ENCODE assay signal across 8 cellular contexts in the genomic region with DNA sequence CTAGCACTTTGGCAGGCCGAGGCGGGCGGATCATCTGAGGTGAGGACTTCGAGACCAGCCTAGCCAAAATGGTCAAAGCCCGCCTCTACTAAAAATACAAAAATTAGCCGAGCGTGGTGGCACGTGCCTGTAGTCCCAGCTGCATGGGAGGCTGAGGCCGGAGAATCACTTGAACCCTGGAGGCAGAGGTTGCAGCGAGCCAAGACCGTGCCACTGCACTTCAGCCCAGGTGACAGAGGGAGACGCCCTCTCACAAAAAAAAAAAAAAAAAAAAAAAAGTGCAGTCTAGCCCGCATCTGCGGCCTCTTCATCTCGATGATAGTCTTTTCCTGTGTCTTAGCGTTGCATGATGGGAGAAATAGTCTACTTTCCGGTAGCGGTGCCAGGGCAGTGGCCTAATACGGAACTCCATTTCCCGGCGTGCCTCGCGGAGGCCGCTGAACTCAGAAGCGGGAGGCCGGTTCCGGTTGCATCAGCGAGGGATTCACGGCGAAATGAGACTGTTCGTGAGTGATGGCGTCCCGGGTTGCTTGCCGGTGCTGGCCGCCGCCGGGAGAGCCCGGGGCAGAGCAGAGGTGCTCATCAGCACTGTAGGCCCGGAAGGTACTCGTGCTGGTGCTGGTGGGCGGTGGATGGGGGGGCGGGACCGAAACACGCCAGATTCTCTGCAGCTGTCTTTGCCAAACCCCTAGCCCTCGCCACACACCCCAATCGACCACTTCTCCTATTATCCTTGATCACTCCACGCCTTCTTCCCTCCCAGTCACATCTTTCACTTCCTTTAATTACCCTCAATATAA. TPM values are rescaled to one million over a fixed set of nuclear protein-coding genes. Genes with fewer than 3 reads are reported as not detected.
DNase-seq lines count a peak whose midpoint lies in the region; FAIRE-seq and TF ChIP-seq lines count a peak whose summit lies in the region.

A gene (plus strand): TSS at position 472 of the 800 bp plus-strand sequence. CDS start 23 bp downstream, at position 495.

- H2BK12ac ChIP-seq in neuronal stem cell (ENCODE audit: low read length), result no peak within 1 kb of the TSS

- H4K8ac ChIP-seq in neuronal stem cell (ENCODE audit: low read depth, low read length), result peak within 1 kb of the TSS; percentile 66

- peak; percentile 46 for TF ChIP-seq CTCF in GM06990 (IDR thresholded peaks at IDR 0.05; ENCODE audit: insufficient read depth, low read length, poor library complexity, severe bottlenecking)
- no peak for TF ChIP-seq CTCF in HFF-Myc (IDR thresholded peaks at IDR 0.05; ENCODE audit: low read depth, low read length, missing control alignments)
- TF ChIP-seq CTCF in subcutaneous adipose tissue (IDR thresholded peaks at IDR 0.05; ENCODE audit: low read depth), result no peak

- in situ Hi-C loops in SK-MEL-5 (cut with HindIII; ENCODE audit: low pct_unique_long_range_greater_than_20kb, low sequenced_read_pairs), result no loop called here

- H3K4ac ChIP-seq in neuronal stem cell (ENCODE audit: low read length), result no peak within 1 kb of the TSS

- peaks cover 10% of the 10 kb centered on the region for H3K79me1 ChIP-seq in neuronal stem cell (ENCODE audit: low read depth, low read length)

- H3K9me3 ChIP-seq in neuronal stem cell (replicated peaks in 1 of 2; ENCODE audit: control insufficient read depth in 2 of 2, insufficient read depth in 1 of 2, low read depth in 1 of 2, low read length in 2 of 2), result peaks cover 0 to 3% of the 10 kb centered on the region in 2 donors

- peak within 1 kb of the TSS; percentile 61 for H2BK120ac ChIP-seq in neuronal stem cell (ENCODE audit: low read depth, low read length)

- peak within 1 kb of the TSS; percentile 6 for H3K23ac ChIP-seq in neuronal stem cell (ENCODE audit: low read depth, low read length, poor library complexity)

- peak within 1 kb of the TSS; percentile 53 for H4K91ac ChIP-seq in neuronal stem cell (ENCODE audit: low read depth, low read length, poor library complexity)

- H2AK5ac ChIP-seq in neuronal stem cell (ENCODE audit: low read depth, low read length), result peak within 1 kb of the TSS; percentile 65

- WGBS in neuronal stem cell (ENCODE audit: extremely low coverage in 2 of 2, insufficient read length in 2 of 2, insufficient replicate concordance in 1 of 2), 2 donors, result 100% methylated on average over 1 of the region's 47 CpGs

- H3K14ac ChIP-seq in neuronal stem cell (ENCODE audit: low read length), result no peak within 1 kb of the TSS

- peak within 1 kb of the TSS; percentile 95 for H3K18ac ChIP-seq in neuronal stem cell (ENCODE audit: low read length)

- no peak within 1 kb of the TSS for H2BK15ac ChIP-seq in neuronal stem cell (ENCODE audit: low read length)

- no peak for FAIRE-seq in frontal cortex (lab: Jason Lieb, UNC)

- peak within 1 kb of the TSS; percentile 98 for H3K9ac ChIP-seq in neuronal stem cell (ENCODE audit: low read depth, low read length, poor library complexity)

- peak within 1 kb of the TSS; percentile 40 for H3K27ac ChIP-seq in neuronal stem cell (replicated peaks; ENCODE audit: low read length)

- H2AFZ ChIP-seq in neuronal stem cell (ENCODE audit: low read length), result peak within 1 kb of the TSS; percentile 88

- DNase-seq in GM06990 (ENCODE audit: extremely low read depth, insufficient read length), result peak; percentile 90
- DNase-seq in HFF-Myc (ENCODE audit: extremely low read depth, low read depth), result peak; percentile 96
- peak; percentile 98 for DNase-seq in MV-4-11 (lab: John Stamatoyannopoulos, UW)
- DNase-seq in SK-MEL-5 (ENCODE audit: low read depth, low spot score), result peak; percentile 99
- peak; percentile 94 for DNase-seq in activated naive CD4-positive, alpha-beta T cell treated with Interleukin-2 at 50 U/mL for 16 hours
- peak; percentile 89 to 90 for DNase-seq in frontal cortex (ENCODE audit: low spot score in 2 of 2)
- peak; percentile 83 for DNase-seq in neuronal stem cell (ENCODE audit: low spot score)

- H3K36me3 ChIP-seq in GM06990 (ENCODE audit: control insufficient read depth, insufficient read depth, low read length), result peaks cover 18% of the 10 kb centered on the region
- peaks cover 24 to 40% of the 10 kb centered on the region in 2 donors for H3K36me3 ChIP-seq in neuronal stem cell (replicated peaks in 1 of 2; ENCODE audit: control insufficient read depth in 2 of 2, insufficient read depth in 2 of 2, low read length in 2 of 2)

- peak within 1 kb of the TSS; percentile 74 for H3K4me2 ChIP-seq in neuronal stem cell (ENCODE audit: insufficient read depth, low read length, poor library complexity, severe bottlenecking)

- H2BK5ac ChIP-seq in neuronal stem cell (ENCODE audit: low read length), result no peak within 1 kb of the TSS

- H3K27me3 ChIP-seq in GM06990 (replicated peaks; ENCODE audit: control insufficient read depth, insufficient read depth, low read length) (no peaks in the 10 kb centered on the region), neuronal stem cell (ENCODE audit: control insufficient read depth in 3 of 3, insufficient read depth in 3 of 3, low read depth in 1 of 3, low read length in 3 of 3) (no peaks in the 10 kb centered on the region)

- peaks cover 3% of the 10 kb centered on the region in 2 donors for H3K4me1 ChIP-seq in neuronal stem cell (ENCODE audit: control insufficient read depth in 2 of 2, insufficient read depth in 1 of 2, low read depth in 1 of 2, low read length in 2 of 2)

- peak within 1 kb of the TSS; percentile 99 for H3K4me3 ChIP-seq in GM06990 (replicated peaks; ENCODE audit: low read depth, low read length)
- peak within 1 kb of the TSS; percentile 64 for H3K4me3 ChIP-seq in HFF-Myc (replicated peaks; ENCODE audit: low read depth, low read length)
- H3K4me3 ChIP-seq in neuronal stem cell (ENCODE audit: low read length in 2 of 2), result peak within 1 kb of the TSS; percentile 86 to 99

RNA-seq across cellular contexts. Expression of the gene that starts here (rescaled TPM):
- 148 and 151 TPM in 2 replicates for total RNA-seq in SK-MEL-5 (2014; rRNA removed; shearing (Covaris generic))
- polyA plus RNA-seq in SK-MEL-5 (2015; cell fraction: cytosol; rRNA removed), result 271 and 283 TPM in 2 replicates
- polyA plus RNA-seq in SK-MEL-5 (2015; cell fraction: nucleus; rRNA removed), result 1,119 and 1,343 TPM in 2 replicates
- total RNA-seq in frontal cortex (82.3 TPM), subcutaneous adipose tissue (10 to 100 TPM; 43.4 to 86.9 (median 47.5) TPM)
- 257 TPM for polyA plus RNA-seq in neuronal stem cell (2013, experiment 1 of 2)
- 269 TPM for polyA plus RNA-seq in neuronal stem cell (2013, experiment 2 of 2)

Comparison
In these comparisons a context has a peak if more than half of its experiments do, and no peak if none do; other contexts are left out.
1. Peak in every context shown above with its lines: DNase-seq, H3K4me3 ChIP-seq and H3K27ac ChIP-seq.